In genomic region chr1:64864018-64864945, GRCh38 we compare ENCODE assay signal across 8 cellular contexts.
DNase-seq lines count a peak whose midpoint lies in the region; ATAC-seq, FAIRE-seq and TF ChIP-seq lines count a peak whose summit lies in the region.

No MANE protein-coding gene starts in this region.

- 70 to 77% (median 72%) methylated on average over 14 of the region's 14 CpGs for WGBS in adrenal gland, 4 donors
- WGBS in mesendoderm (ENCODE audit: extremely low coverage, insufficient coverage, low lambda C conversion rate): no CpG with 5 or more reads among the region's 14 CpGs
- WGBS in thymus: 60% methylated on average over 14 of the region's 14 CpGs

- H3K9me3 ChIP-seq in adrenal gland (replicated peaks in 1 of 3) (no peaks in the 10 kb centered on the region), thymus (ENCODE audit: control insufficient read depth) (no peaks in the 10 kb centered on the region)

- H3K36me3 ChIP-seq in adrenal gland (replicated peaks in 1 of 2): peaks cover 0 to 46% of the 10 kb centered on the region in 2 donors
- peaks cover 3% of the 10 kb centered on the region for H3K36me3 ChIP-seq in mesendoderm (ENCODE audit: control insufficient read depth, insufficient read depth, low read length)
- peaks cover 67% of the 10 kb centered on the region for H3K36me3 ChIP-seq in thymus (ENCODE audit: control insufficient read depth, insufficient read depth)

- no peak overlapping the region for H2AK5ac ChIP-seq in mesendoderm (ENCODE audit: low read length)

- H3K4me3 ChIP-seq in adrenal gland: no peak overlapping the region
- no peak overlapping the region for H3K4me3 ChIP-seq in mesendoderm (ENCODE audit: low read length)
- H3K4me3 ChIP-seq in thymus (ENCODE audit: low read length): no peak overlapping the region

- DNase-seq in activated CD8-positive, alpha-beta memory T cell treated with anti-CD3 and anti-CD28 coated beads for 1 hour (ENCODE audit: extremely low read depth in 1 of 2, low read depth in 1 of 2): peak; percentile 8 to 32
- DNase-seq in activated CD8-positive, alpha-beta memory T cell treated with anti-CD3 and anti-CD28 coated beads, Interleukin-2, amount 50 U/mL, for 48 hours: no peak
- DNase-seq in SHP77 (lab: John Stamatoyannopoulos, UW): peak; percentile 44 to 53
- DNase-seq in adrenal gland: peak; percentile 45 to 82 (median 62)
- DNase-seq in mesendoderm: peak; percentile 22
- no peak for DNase-seq in urothelium cell line (ENCODE audit: low spot score)

- H3K27me3 ChIP-seq in adrenal gland (no peaks in the 10 kb centered on the region), mesendoderm (ENCODE audit: insufficient read depth, low read length, poor library complexity) (no peaks in the 10 kb centered on the region), thymus (ENCODE audit: control insufficient read depth, insufficient read depth) (no peaks in the 10 kb centered on the region)

- intact Hi-C loops in adrenal gland (cut with DNase I): no loop called here

- no peak overlapping the region for H3K4ac ChIP-seq in mesendoderm (ENCODE audit: low read depth, low read length)

- no peak overlapping the region for H3K9ac ChIP-seq in mesendoderm (ENCODE audit: low read length)

- peaks cover 0 to 9% of the 10 kb centered on the region in 2 donors for H3K4me1 ChIP-seq in adrenal gland (replicated peaks in 1 of 2)
- H3K4me1 ChIP-seq in mesendoderm (ENCODE audit: control insufficient read depth, low read depth, low read length): no peaks in the 10 kb centered on the region
- no peaks in the 10 kb centered on the region for H3K4me1 ChIP-seq in thymus (ENCODE audit: control insufficient read depth, insufficient read depth, low read length)

- TF ChIP-seq CTCF in adrenal gland (IDR thresholded peaks at IDR 0.05): no peak

- no peak overlapping the region for H2BK15ac ChIP-seq in mesendoderm (replicated peaks; ENCODE audit: low read depth)

- no peak overlapping the region for H3K56ac ChIP-seq in mesendoderm (ENCODE audit: low read length)

- no peaks in the 10 kb centered on the region for H3K79me1 ChIP-seq in mesendoderm (ENCODE audit: low read length)

- H2BK5ac ChIP-seq in mesendoderm (ENCODE audit: low read length): no peak overlapping the region

- no peak overlapping the region for H3K4me2 ChIP-seq in mesendoderm (ENCODE audit: low read length)

- FAIRE-seq in urothelium cell line (lab: Jason Lieb, UNC): no peak

- H2BK120ac ChIP-seq in mesendoderm (ENCODE audit: low read depth, low read length): no peak overlapping the region

- TF ChIP-seq POLR2A in adrenal gland (IDR thresholded peaks at IDR 0.05): no peak

- H3K23ac ChIP-seq in mesendoderm (ENCODE audit: low read length): no peak overlapping the region

- peak overlapping the region in 2 of 5 donors; percentile 35 to 51 for H3K27ac ChIP-seq in adrenal gland
- H3K27ac ChIP-seq in mesendoderm (ENCODE audit: low read depth, low read length): no peak overlapping the region
- H3K27ac ChIP-seq in thymus (ENCODE audit: low read depth): peak overlapping the region; percentile 50

- ATAC-seq in HG03103 (IDR thresholded peaks at IDR 0.05; ENCODE audit: low read depth, unreplicated experiment): peak; percentile 99

- no peak overlapping the region for H4K5ac ChIP-seq in mesendoderm (ENCODE audit: low read length)

- H3K18ac ChIP-seq in mesendoderm (ENCODE audit: low read length): no peak overlapping the region

- no peak overlapping the region for H4K8ac ChIP-seq in mesendoderm (ENCODE audit: low read depth, low read length)

- no peaks in the 10 kb centered on the region for H3K79me2 ChIP-seq in mesendoderm (ENCODE audit: control insufficient read depth, insufficient read depth, low read length)

Comparison
In these comparisons a context has a peak if more than half of its experiments do, and no peak if none do; other contexts are left out.
1. DNase-seq: peak in activated CD8-positive, alpha-beta memory T cell treated with anti-CD3 and anti-CD28 coated beads for 1 hour (2 of 2), SHP77 (2 of 2), adrenal gland (7 of 7) and mesendoderm (single experiment); none in activated CD8-positive, alpha-beta memory T cell treated with anti-CD3 and anti-CD28 coated beads, Interleukin-2, amount 50 U/mL, for 48 hours (single experiment) and urothelium cell line (single experiment).